9 cellular contexts compared by ENCODE assay signal in genomic region chr20:45036044-45036755, GRCh38.
DNase-seq lines count a peak whose midpoint lies in the region; ATAC-seq and FAIRE-seq lines count a peak whose summit lies in the region.
"Had no signal": no experiment of that assay in that cellular context is flagged by ENCODE, and none has a peak within 500 bp of the region (broad histone marks: within the 10 kb centered on the region; RNA-seq: fewer than 3 reads in every experiment).

No MANE protein-coding gene starts in this region.

- FAIRE-seq in small intestine (lab: Jason Lieb, UNC): no peak

- DNase-seq in NOMO-1 (lab: John Stamatoyannopoulos, UW; ENCODE audit: unreplicated experiment in 2 of 2): peak; percentile 8 to 49
- DNase-seq in NOMO-1 treated with dmso at 0.1 percent for 144 hours (lab: John Stamatoyannopoulos, UW; ENCODE audit: unreplicated experiment): no peak
- peak; percentile 52 to 70 for DNase-seq in activated CD4-positive, alpha-beta T cell treated with anti-CD3 and anti-CD28 coated beads, Interleukin-2, amount 50 U/mL, for 48 hours
- peak; percentile 91 for DNase-seq in fibroblast of the conjunctiva (ENCODE audit: low read depth)
- DNase-seq in stimulated activated CD8-positive, alpha-beta memory T cell treated with anti-CD3 and anti-CD28 coated beads, Interleukin-7, amount 100 ng/mL, for 4 hours (ENCODE audit: low read depth in 2 of 2): peak; percentile 33 to 44
- no peak for DNase-seq in small intestine
- DNase-seq in NCI-H510A (lab: John Stamatoyannopoulos, UW): no peak
- DNase-seq: 8988T had no signal

- peaks cover 0 to 5% of the 10 kb centered on the region in 2 donors for H3K36me3 ChIP-seq in small intestine (ENCODE audit: control insufficient read depth in 2 of 2, insufficient read depth in 2 of 2, low read length in 2 of 2)

- no peaks in the 10 kb centered on the region for H3K27me3 ChIP-seq in small intestine (ENCODE audit: control insufficient read depth in 2 of 2, insufficient read depth in 2 of 2, low read length in 2 of 2)

- no peak for ATAC-seq in GM18907 (IDR thresholded peaks at IDR 0.05; ENCODE audit: unreplicated experiment)

- peaks cover 0 to 5% of the 10 kb centered on the region in 2 donors for H3K4me1 ChIP-seq in small intestine (ENCODE audit: control insufficient read depth in 2 of 2, insufficient read depth in 1 of 2, low read depth in 1 of 2, low read length in 1 of 2)

- no peak overlapping the region for H3K27ac ChIP-seq in small intestine (ENCODE audit: low read depth in 1 of 2, low read length in 1 of 2)

- H3K9me3 ChIP-seq in small intestine (ENCODE audit: control insufficient read depth, low read depth): no peaks in the 10 kb centered on the region

- WGBS in small intestine, 3 donors: 90 to 91% (median 91%) methylated on average over 10 of the region's 10 CpGs

- no peak overlapping the region for H3K4me3 ChIP-seq in small intestine (ENCODE audit: low read depth in 1 of 2, low read length in 2 of 2)

Comparison
In these comparisons a context has a peak if more than half of its experiments do, and no peak if none do; other contexts are left out.
1. DNase-seq: peak in NOMO-1 (2 of 2), activated CD4-positive, alpha-beta T cell treated with anti-CD3 and anti-CD28 coated beads, Interleukin-2, amount 50 U/mL, for 48 hours (2 of 2), fibroblast of the conjunctiva (single experiment) and stimulated activated CD8-positive, alpha-beta memory T cell treated with anti-CD3 and anti-CD28 coated beads, Interleukin-7, amount 100 ng/mL, for 4 hours (2 of 2); none in NOMO-1 treated with dmso at 0.1 percent for 144 hours (single experiment), small intestine (single experiment) and NCI-H510A (single experiment).